In genomic region chr21:33546076-33546475, GRCh38 we compare ENCODE assay signal across 11 cellular contexts. TPM values are rescaled to one million over a fixed set of nuclear protein-coding genes. Genes with fewer than 3 reads are reported as not detected.
DNase-seq lines count a peak whose midpoint lies in the region; ATAC-seq and TF ChIP-seq lines count a peak whose summit lies in the region.
"Had no signal": no experiment of that assay in that cellular context is flagged by ENCODE, and none has a peak within 500 bp of the region (broad histone marks: within the 10 kb centered on the region; RNA-seq: fewer than 3 reads in every experiment).

No MANE protein-coding gene starts in this region.

- no peak overlapping the region for H2AFZ ChIP-seq in PC-3 (ENCODE audit: low read length)

- H3K36me3 ChIP-seq in PC-3 (ENCODE audit: low read depth, low read length) (peaks cover 46% of the 10 kb centered on the region), endocrine pancreas (ENCODE audit: control insufficient read depth, insufficient read depth, low read length) (peaks cover 13% of the 10 kb centered on the region), skeletal muscle satellite cell (ENCODE audit: insufficient read depth, low read length) (peaks cover 38% of the 10 kb centered on the region)

- CTCF ChIA-PET in PC-3 (lab: Charles Lee): interaction anchor here (1.2 kb wide), 1 partner anchor 59 kb away, joined by 3 read pairs; no protein-coding TSS in a partner anchor

- H3K27me3 Mint-ChIP-seq in activated T-cell treated with anti-CD3 and anti-CD28 coated beads, Interleukin-2, amount 50 U/mL, for 4 hours (ENCODE audit: low read depth): no peaks in the 10 kb centered on the region

- peak overlapping the region; percentile 69 for H3K4me3 Mint-ChIP-seq in activated T-cell treated with anti-CD3 and anti-CD28 coated beads, Interleukin-2, amount 50 U/mL, for 4 hours

- H3K27me3 ChIP-seq in PC-3 (ENCODE audit: low read length) (no peaks in the 10 kb centered on the region), endocrine pancreas (ENCODE audit: control insufficient read depth, insufficient read depth, low read length) (no peaks in the 10 kb centered on the region), skeletal muscle satellite cell (ENCODE audit: control insufficient read depth, insufficient read depth, low read length) (no peaks in the 10 kb centered on the region)
- H3K27me3 ChIP-seq: esophagus muscularis mucosa, spleen had no signal

- H3K4me2 ChIP-seq in PC-3 (ENCODE audit: low read length) (peak overlapping the region; percentile 91), skeletal muscle satellite cell (ENCODE audit: low read length) (peak overlapping the region; percentile 84)

- peaks cover 21% of the 10 kb centered on the region for H3K36me3 Mint-ChIP-seq in activated T-cell treated with anti-CD3 and anti-CD28 coated beads, Interleukin-2, amount 50 U/mL, for 4 hours (ENCODE audit: insufficient read depth)

- BruUV-seq in PC-3 (replicated peaks; lab: Mats Ljungman, UMichigan): no TSS peak

- H3K4me3 ChIP-seq in PC-3 (ENCODE audit: low read length): peak overlapping the region; percentile 94; the same call in 1 of the 2 replicates
- H3K4me3 ChIP-seq in endocrine pancreas (ENCODE audit: control insufficient read depth, insufficient read depth, low read length): peak overlapping the region; percentile 100
- H3K4me3 ChIP-seq in skeletal muscle satellite cell (ENCODE audit: low read length): peak overlapping the region; percentile 7

- no peak for DNase-seq in activated T-cell treated with anti-CD3 and anti-CD28 coated beads, Interleukin-2, amount 50 U/mL, for 4 hours
- DNase-seq in activated T-cell treated with anti-CD3 and anti-CD28 coated beads, Interleukin-2, amount 50 U/mL, for 1 hour: no peak
- no peak for DNase-seq in PC-3
- DNase-seq: spleen had no signal

- peaks cover 9% of the 10 kb centered on the region for H3K4me1 ChIP-seq in PC-3 (ENCODE audit: insufficient read depth, low read length)
- peaks cover 10% of the 10 kb centered on the region for H3K4me1 ChIP-seq in endocrine pancreas (ENCODE audit: control insufficient read depth, insufficient read depth, low read length)
- H3K4me1 ChIP-seq in skeletal muscle satellite cell (ENCODE audit: control insufficient read depth, insufficient read depth, low read length): peaks cover 11% of the 10 kb centered on the region

- no peaks in the 10 kb centered on the region for H3K9me2 ChIP-seq in PC-3 (replicated peaks; ENCODE audit: low read length)

- no peaks in the 10 kb centered on the region for H3F3A ChIP-seq in PC-3 (ENCODE audit: low read length, unreplicated experiment)

- H3K9me3 ChIP-seq in PC-3 (ENCODE audit: low read length): no peaks in the 10 kb centered on the region
- no peaks in the 10 kb centered on the region for H3K9me3 ChIP-seq in endocrine pancreas (ENCODE audit: control insufficient read depth, low read length)
- H3K9me3 ChIP-seq in skeletal muscle satellite cell (replicated peaks; ENCODE audit: low read length): no peaks in the 10 kb centered on the region
- H3K9me3 ChIP-seq: esophagus muscularis mucosa, spleen had no signal

- no peak overlapping the region; the same call in 1 of the 2 replicates for H3K9ac ChIP-seq in PC-3 (ENCODE audit: low read length)
- no peak overlapping the region for H3K9ac ChIP-seq in endocrine pancreas (ENCODE audit: control insufficient read depth, insufficient read depth, low read length)
- peak overlapping the region; percentile 98 for H3K9ac ChIP-seq in skeletal muscle satellite cell (ENCODE audit: low read depth, low read length)

- POLR2A ChIA-PET in PC-3 (lab: Charles Lee; ENCODE audit: unreplicated experiment): no interaction called here

- peaks cover 72% of the 10 kb centered on the region for H4K20me1 ChIP-seq in PC-3 (ENCODE audit: low read length)

- H3K79me2 ChIP-seq in PC-3 (ENCODE audit: low read length): peaks cover 96% of the 10 kb centered on the region

- no peak for ATAC-seq in activated T-cell treated with anti-CD3 and anti-CD28 coated beads, Interleukin-2, amount 50 U/mL, for 4 hours
- ATAC-seq in PC-3 (no peak), HG03521 (IDR thresholded peaks at IDR 0.05; ENCODE audit: unreplicated experiment) (no peak), GM18868 (IDR thresholded peaks at IDR 0.05; ENCODE audit: unreplicated experiment) (no peak), HG02840 (IDR thresholded peaks at IDR 0.05; ENCODE audit: low FRiP score, unreplicated experiment) (no peak)

- no peak overlapping the region for H3K27ac ChIP-seq in PC-3 (ENCODE audit: low read length)

- no peaks in the 10 kb centered on the region for H3K9me3 Mint-ChIP-seq in activated T-cell treated with anti-CD3 and anti-CD28 coated beads, Interleukin-2, amount 50 U/mL, for 4 hours
- H3K9me3 Mint-ChIP-seq: activated T-helper 1 cell treated with anti-CD3 and anti-CD28 coated beads, Interleukin-12 subunit alpha, Interleukin-12 subunit beta, Interleukin-2, Interleukin-4 antibody, amounts not matched to agents 30 ng/mL and 10 ng/mL and 1 ng/mL, durations not matched to agents 14 hours and 24 hours and 36 hours had no signal

- intact Hi-C loops in PC-3 (cut with micrococcal nuclease): no loop called here

- no peak for TF ChIP-seq CTCF in PC-3 (conservative IDR thresholded peaks at IDR 0.05; ENCODE audit: low read depth, low read length)

- peaks cover 31% of the 10 kb centered on the region for H3K4me1 Mint-ChIP-seq in activated T-cell treated with anti-CD3 and anti-CD28 coated beads, Interleukin-2, amount 50 U/mL, for 4 hours (ENCODE audit: low read depth)

RNA-seq across cellular contexts. Expression of gene SON, which starts 3.2 kb away (rescaled TPM):
- total RNA-seq in activated T-cell treated with anti-CD3 and anti-CD28 coated beads, Interleukin-2, amount 50 U/mL, for 4 hours: 100 to 1,000 TPM; 322 to 350 (median 332) TPM
- 180 and 373 TPM in 2 replicates for total RNA-seq in PC-3 (2014; rRNA removed)
- 88.7 and 93.5 TPM in 2 replicates for total RNA-seq in skeletal muscle satellite cell (2012; rRNA removed)

RNA-seq across cellular contexts. Expression of gene GART, which starts 4.2 kb away (rescaled TPM):
- 100 to 1,000 TPM; 244 to 274 (median 244) TPM for total RNA-seq in activated T-cell treated with anti-CD3 and anti-CD28 coated beads, Interleukin-2, amount 50 U/mL, for 4 hours
- total RNA-seq in PC-3 (2014; rRNA removed): 118 and 142 TPM in 2 replicates
- 117 and 172 TPM in 2 replicates for total RNA-seq in skeletal muscle satellite cell (2012; rRNA removed)

RNA-seq across cellular contexts. Expression of gene DONSON, which starts 42.4 kb away (rescaled TPM):
- 10 to 100 TPM; 20.9 to 22.5 (median 22.0) TPM for total RNA-seq in activated T-cell treated with anti-CD3 and anti-CD28 coated beads, Interleukin-2, amount 50 U/mL, for 4 hours
- 29.2 and 41.9 TPM in 2 replicates for total RNA-seq in PC-3 (2014; rRNA removed)
- total RNA-seq in skeletal muscle satellite cell (2012; rRNA removed): 13.4 and 17.5 TPM in 2 replicates

RNA-seq across cellular contexts. Expression of gene DNAJC28, which starts 54.6 kb away (rescaled TPM):
- under 1 TPM in 2 of 3 donors, not detected in 1; 0.11 to 0.16 TPM for total RNA-seq in activated T-cell treated with anti-CD3 and anti-CD28 coated beads, Interleukin-2, amount 50 U/mL, for 4 hours
- total RNA-seq in PC-3 (2014; rRNA removed): 0.29 and 0.44 TPM in 2 replicates
- total RNA-seq in skeletal muscle satellite cell (2012; rRNA removed): 0.87 and 1.3 TPM in 2 replicates

Comparison
In these comparisons a context has a peak if more than half of its experiments do, and no peak if none do; other contexts are left out.
1. H3K4me3 ChIP-seq: peak in every context shown above with its lines; median percentile 100 in endocrine pancreas; 94 in PC-3; 7 in skeletal muscle satellite cell.